In genomic region chr12:52005903-52006703, GRCh38 we compare ENCODE assay signal across 8 cellular contexts. TPM values are rescaled to one million over a fixed set of nuclear protein-coding genes. Genes with fewer than 3 reads are reported as not detected.
DNase-seq lines count a peak whose midpoint lies in the region; ATAC-seq and TF ChIP-seq lines count a peak whose summit lies in the region.

No MANE protein-coding gene starts in this region.

- H3K9me3 ChIP-seq in Panc1 (ENCODE audit: control insufficient read depth, insufficient read depth, low read depth, low read length) (no peaks in the 10 kb centered on the region), neural cell (ENCODE audit: low read length) (no peaks in the 10 kb centered on the region)

- H4K20me1 ChIP-seq in neural cell (ENCODE audit: insufficient read depth), result no peaks in the 10 kb centered on the region

- no peak overlapping the region for H3K9ac ChIP-seq in neural cell (ENCODE audit: low read length)

- no peak overlapping the region for H3K4me2 ChIP-seq in neural cell (ENCODE audit: low read length)

- BruUV-seq in Panc1 (replicated peaks; lab: Mats Ljungman, UMichigan), result no TSS peak

- no peaks in the 10 kb centered on the region for H3K9me2 ChIP-seq in neural cell (ENCODE audit: insufficient read depth, low read length)

- no peaks in the 10 kb centered on the region for H3K79me2 ChIP-seq in neural cell (replicated peaks; ENCODE audit: insufficient read depth, low read length)

- TF ChIP-seq EP300 in neural cell (conservative IDR thresholded peaks at IDR 0.05; ENCODE audit: poor library complexity, severe bottlenecking), result no peak

- ATAC-seq in HG02798 (IDR thresholded peaks at IDR 0.05; ENCODE audit: poor library complexity, unreplicated experiment), result peak; percentile 70
- peak; percentile 17; the same call in 1 of the 2 replicates for ATAC-seq in Panc1

- DNase-seq in DMS53 (lab: John Stamatoyannopoulos, UW), result peak; percentile 60
- DNase-seq in DMS53 treated with DMSO at 0.1 percent for 48 hours (lab: John Stamatoyannopoulos, UW; ENCODE audit: unreplicated experiment), result no peak
- no peak for DNase-seq in Panc1 (ENCODE audit: low read depth, low spot score)
- no peak for DNase-seq in epithelial cell of proximal tubule (ENCODE audit: low read depth)
- DNase-seq in amniotic stem cell (lab: John Stamatoyannopoulos, UW), result no peak
- DNase-seq in activated CD8-positive, alpha-beta memory T cell treated with anti-CD3 and anti-CD28 coated beads for 24 hours, result no peak

- H3K4me1 ChIP-seq in Panc1 (ENCODE audit: control insufficient read depth, insufficient read depth, low read length), result no peaks in the 10 kb centered on the region

- CTCF ChIA-PET in Panc1 (lab: Charles Lee), result interaction anchor here (0.8 kb wide), 2 partner anchors 14 to 19 kb away, joined by 3 read pairs; no protein-coding TSS in a partner anchor

- TF ChIP-seq CTCF in Panc1 (IDR thresholded peaks at IDR 0.05) (no peak), epithelial cell of proximal tubule (conservative IDR thresholded peaks at IDR 0.05; ENCODE audit: low read depth, low read length) (no peak), neural cell (IDR thresholded peaks at IDR 0.05; ENCODE audit: poor library complexity, severe bottlenecking) (no peak)

- no peak for TF ChIP-seq RAD21 in neural cell (conservative IDR thresholded peaks at IDR 0.05)

- intact Hi-C loops in Panc1 (cut with micrococcal nuclease; ENCODE audit: unreplicated experiment), result loop anchor here (2.0 kb wide), 1 partner anchor 15 kb away; no protein-coding TSS in a partner anchor

- H3K4me3 ChIP-seq in Panc1 (ENCODE audit: low read depth in 2 of 2, low read length in 2 of 2), result peak overlapping the region; percentile 36 to 41; a peak in 3 of 4 replicates
- H3K4me3 ChIP-seq in epithelial cell of proximal tubule (ENCODE audit: low read depth, low read length), result peak overlapping the region; percentile 55
- H3K4me3 ChIP-seq in neural cell (ENCODE audit: low read length), result peak overlapping the region; percentile 40

- in situ Hi-C loops in Panc1 (cut with HindIII; ENCODE audit: low pct_unique_long_range_greater_than_20kb, low sequenced_read_pairs), result no loop called here

- H3K36me3 ChIP-seq in Panc1 (ENCODE audit: control insufficient read depth, insufficient read depth, low read length) (no peaks in the 10 kb centered on the region), neural cell (ENCODE audit: insufficient read depth, low read length) (no peaks in the 10 kb centered on the region)

- no peaks in the 10 kb centered on the region for H3F3A ChIP-seq in neural cell (ENCODE audit: insufficient read depth, low read length, poor library complexity, severe bottlenecking)

- H3K27me3 ChIP-seq in Panc1 (ENCODE audit: control insufficient read depth, insufficient read depth, low read length) (peaks cover 4% of the 10 kb centered on the region; the same call in 1 of the 2 replicates), neural cell (ENCODE audit: insufficient read depth, low read depth, low read length) (peaks cover 29% of the 10 kb centered on the region)

- no peak overlapping the region for H3K27ac ChIP-seq in Panc1 (ENCODE audit: low read length)
- no peak overlapping the region for H3K27ac ChIP-seq in neural cell (ENCODE audit: low read length)

- POLR2A ChIA-PET in Panc1 (lab: Charles Lee), result interaction anchor here (0.7 kb wide), 1 partner anchor 1895 kb away, joined by 3 read pairs; no protein-coding TSS in a partner anchor

- H2AFZ ChIP-seq in neural cell (ENCODE audit: low read depth, low read length), result no peak overlapping the region

TF ChIP-seq in neural cell, 6 proteins besides CTCF, POLR2A, EP300 and RAD21:
- TF ChIP-seq POLR2AphosphoS5 (IDR thresholded peaks at IDR 0.05) (no peak), TAF1 (IDR thresholded peaks at IDR 0.05; ENCODE audit: low read depth) (no peak), EZH2 (IDR thresholded peaks at IDR 0.05; ENCODE audit: borderline replicate concordance, insufficient read depth, low read length, poor library complexity, severe bottlenecking) (no peak), SMC3 (conservative IDR thresholded peaks at IDR 0.05; ENCODE audit: poor library complexity) (no peak), MXI1 (conservative IDR thresholded peaks at IDR 0.05; ENCODE audit: poor library complexity, severe bottlenecking) (no peak)
TF ChIP-seq in neural cell: peak in this region for 0.

RNA-seq across cellular contexts. Expression of gene TAMALIN, which starts 0.6 kb away (rescaled TPM):
- total RNA-seq in Panc1 (2021; ENCODE audit: unreplicated experiment) (0.82 TPM), epithelial cell of proximal tubule (1.7 and 2.9 TPM in 2 replicates)
- polyA plus RNA-seq in Panc1 (2012; ENCODE audit: insufficient read length), result 0.59 TPM
- 5.4 and 6.1 TPM in 2 replicates for polyA plus RNA-seq in neural cell
- 2.2 and 2.4 TPM in 2 replicates for polyA minus RNA-seq in neural cell

RNA-seq across cellular contexts. Expression of gene NR4A1, which starts 45.1 kb away (rescaled TPM):
- total RNA-seq in Panc1 (2021; ENCODE audit: unreplicated experiment) (2.0 TPM), epithelial cell of proximal tubule (2.2 and 4.3 TPM in 2 replicates)
- polyA plus RNA-seq in Panc1 (2012; ENCODE audit: insufficient read length), result 5.5 TPM
- 3.4 and 6.1 TPM in 2 replicates for polyA plus RNA-seq in neural cell
- polyA minus RNA-seq in neural cell, result 5.0 and 7.3 TPM in 2 replicates

RNA-seq across cellular contexts. Expression of gene ACVR1B, which starts 54.6 kb away (rescaled TPM):
- total RNA-seq in Panc1 (2021; ENCODE audit: unreplicated experiment) (23.0 TPM), epithelial cell of proximal tubule (14.0 and 23.4 TPM in 2 replicates)
- 20.1 TPM for polyA plus RNA-seq in Panc1 (2012; ENCODE audit: insufficient read length)
- 47.2 and 52.3 TPM in 2 replicates for polyA plus RNA-seq in neural cell
- polyA minus RNA-seq in neural cell, result 79.1 and 88.6 TPM in 2 replicates
